ENCODE assay signal across 24 cellular contexts in the genomic region with DNA sequence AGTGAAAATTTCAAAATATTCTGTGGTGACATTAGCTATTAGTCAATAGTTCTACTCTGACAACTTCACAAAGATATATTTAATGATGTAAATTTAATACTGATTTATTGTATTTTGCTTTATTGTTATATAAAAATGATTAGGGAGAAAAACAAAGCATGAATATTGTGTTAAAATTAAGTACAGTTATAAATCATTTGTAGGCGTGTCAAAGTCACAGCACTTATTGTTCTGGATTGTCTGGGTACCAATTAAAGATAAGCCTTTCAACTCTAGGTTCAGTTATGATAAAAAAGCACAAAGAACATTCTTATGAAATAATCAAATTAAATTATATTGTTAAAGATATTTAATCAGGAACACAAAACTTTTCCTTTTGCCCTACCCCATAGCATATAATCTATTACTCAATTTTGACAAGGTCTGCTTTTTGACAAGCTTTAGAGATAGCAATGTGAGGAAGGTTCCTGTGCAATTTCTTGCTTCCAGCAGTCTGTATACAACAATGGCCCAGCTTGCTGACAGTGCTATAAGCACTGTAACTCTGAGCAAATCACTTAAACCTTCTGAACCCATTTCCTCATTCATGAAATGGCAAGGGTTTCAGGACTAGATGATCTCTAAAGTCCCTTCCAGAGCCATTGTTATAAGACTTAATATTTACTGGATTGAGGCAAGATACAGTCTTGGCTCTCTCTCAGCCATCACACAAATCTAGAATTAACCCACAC.
"Had no signal": no experiment of that assay in that cellular context is flagged by ENCODE, and none has a peak within 500 bp of the region (broad histone marks: within the 10 kb centered on the region; RNA-seq: fewer than 3 reads in every experiment).

No MANE protein-coding gene starts in this region.

- DNase-seq: activated B cell treated with CpG ODN at 0.5 μM for 24 hours; activated CD4-positive, alpha-beta T cell treated with anti-CD3 and anti-CD28 coated beads for 1 hour; activated CD4-positive, alpha-beta T cell treated with anti-CD3 and anti-CD28 coated beads, Interleukin-2, amount 10 ng/mL, durations not matched to agents 24 days and 14 days; activated CD4-positive, alpha-beta T cell treated with anti-CD3 and anti-CD28 coated beads, Interleukin-2, amount 50 U/mL, for 48 hours; activated CD8-positive, alpha-beta memory T cell treated with anti-CD3 and anti-CD28 coated beads, Interleukin-2, amount 10 ng/mL, durations not matched to agents 7 days and 5 days; activated effector memory CD4-positive, alpha-beta T cell treated with Interleukin-2 at 50 U/mL for 16 hours; activated naive CD4-positive, alpha-beta T cell; activated naive CD8-positive, alpha-beta T cell treated with anti-CD3 and anti-CD28 coated beads, Interleukin-2, amount 50 U/mL, for 24 hours; activated T-cell treated with anti-CD3 and anti-CD28 coated beads, Interleukin-2, amount 50 U/mL, for 24 hours; amniotic stem cell; caudate nucleus; Kasumi-1; NCI-H1694 treated with DMSO at 0.1 percent for 48 hours; NCI-H2029 treated with DMSO at 0.1 percent for 48 hours; NCI-H446; NCI-H524; PC-3; SIG-M5; T-cell; T-helper 2 cell; T1000 had no signal

- H3K27ac ChIP-seq: SK-N-MC had no signal

- ATAC-seq: activated CD8-positive, alpha-beta memory T cell treated with anti-CD3 and anti-CD28 coated beads, Interleukin-2, amount 10 ng/mL, durations not matched to agents 7 days and 5 days; activated naive CD4-positive, alpha-beta T cell treated with anti-CD3 and anti-CD28 coated beads, Interleukin-2, amount 50 U/mL, for 72 hours; activated naive CD8-positive, alpha-beta T cell treated with anti-CD3 and anti-CD28 coated beads, Interleukin-2, amount 50 U/mL, for 24 hours; K562; PC-3; T-cell had no signal

- H3K4me3 ChIP-seq: K562, SK-N-MC had no signal
